In genomic region chr3:114057011-114057347, GRCh38 we compare ENCODE assay signal across 8 cellular contexts. TPM values are rescaled to one million over a fixed set of nuclear protein-coding genes. Genes with fewer than 3 reads are reported as not detected.
DNase-seq lines count a peak whose midpoint lies in the region; ATAC-seq, FAIRE-seq and TF ChIP-seq lines count a peak whose summit lies in the region.

No MANE protein-coding gene starts in this region.

- H3K27ac ChIP-seq in astrocyte (ENCODE audit: low read depth, low read length) (peak overlapping the region; percentile 80), mesenchymal stem cell (ENCODE audit: low read length, poor library complexity, severe bottlenecking) (peak overlapping the region; percentile 42)

- H4K91ac ChIP-seq in mesenchymal stem cell (ENCODE audit: low read length) = no peak overlapping the region

- H3K4me1 ChIP-seq in astrocyte (ENCODE audit: insufficient read depth, low read length) (peaks cover 13% of the 10 kb centered on the region), mesenchymal stem cell (ENCODE audit: control insufficient read depth, insufficient read depth, low read depth, low read length) (peaks cover 3% of the 10 kb centered on the region)

- peaks cover 29% of the 10 kb centered on the region for H3K4me1 Mint-ChIP-seq in T-helper 2 cell treated with Interferon-gamma antibody and Interleukin-4, amounts not matched to agents 5 μg/mL and 100 μg/mL, for 36 hours (ENCODE audit: low read depth)
- peaks cover 6% of the 10 kb centered on the region for H3K4me1 Mint-ChIP-seq in astrocyte (ENCODE audit: low read depth, unreplicated experiment)

- H4K20me1 ChIP-seq in astrocyte (ENCODE audit: insufficient read depth, low read length) = peaks cover 7% of the 10 kb centered on the region

- H3K27me3 Mint-ChIP-seq in T-helper 2 cell treated with Interferon-gamma antibody and Interleukin-4, amounts not matched to agents 5 μg/mL and 100 μg/mL, for 36 hours (ENCODE audit: low read depth) = no peaks in the 10 kb centered on the region
- H3K27me3 Mint-ChIP-seq in astrocyte (ENCODE audit: low read depth, unreplicated experiment) = no peaks in the 10 kb centered on the region

- peaks cover 5% of the 10 kb centered on the region for H3K36me3 Mint-ChIP-seq in T-helper 2 cell treated with Interferon-gamma antibody and Interleukin-4, amounts not matched to agents 5 μg/mL and 100 μg/mL, for 36 hours (ENCODE audit: low read depth)
- H3K36me3 Mint-ChIP-seq in astrocyte (ENCODE audit: low read depth, unreplicated experiment) = no peaks in the 10 kb centered on the region

- H3K79me1 ChIP-seq in mesenchymal stem cell (replicated peaks; ENCODE audit: low read length, poor library complexity, severe bottlenecking) = peaks cover 25% of the 10 kb centered on the region

- peak; percentile 8 for DNase-seq in T-helper 2 cell treated with Interferon-gamma antibody and Interleukin-4, amounts not matched to agents 5 μg/mL and 100 μg/mL, for 36 hours (ENCODE audit: low spot score)
- DNase-seq in T-helper 2 cell = no peak
- DNase-seq in astrocyte (ENCODE audit: low read depth) = no peak
- DNase-seq in mesenchymal stem cell = no peak
- DNase-seq in NCI-H1105 treated with DMSO at 0.1 percent for 48 hours (lab: John Stamatoyannopoulos, UW) = no peak
- no peak for DNase-seq in COLO668 (lab: John Stamatoyannopoulos, UW; ENCODE audit: unreplicated experiment)
- no peak for DNase-seq in effector CD8-positive, alpha-beta T cell (lab: John Stamatoyannopoulos, UW)

- peak overlapping the region; percentile 6 to 70 for H3K18ac ChIP-seq in mesenchymal stem cell (ENCODE audit: low read depth in 1 of 2, low read length in 2 of 2)

- no peak for FAIRE-seq in astrocyte (lab: Jason Lieb, UNC)

- no peak overlapping the region for H2BK5ac ChIP-seq in mesenchymal stem cell (ENCODE audit: low read depth, low read length, poor library complexity, severe bottlenecking)

- no peak overlapping the region for H2BK15ac ChIP-seq in mesenchymal stem cell (ENCODE audit: low read depth, poor library complexity, severe bottlenecking)

- H3K27me3 ChIP-seq in astrocyte (ENCODE audit: insufficient read depth, low read length) (no peaks in the 10 kb centered on the region), mesenchymal stem cell (ENCODE audit: control insufficient read depth in 1 of 2, insufficient read depth in 1 of 2, low read length in 2 of 2) (no peaks in the 10 kb centered on the region)

- ATAC-seq in HG03196 (IDR thresholded peaks at IDR 0.05; ENCODE audit: unreplicated experiment) = peak; percentile 16

- no peak overlapping the region for H3K23ac ChIP-seq in mesenchymal stem cell (ENCODE audit: low read length in 2 of 2)

- no peak overlapping the region for H2BK120ac ChIP-seq in mesenchymal stem cell (ENCODE audit: low read depth, low read length)

- H3K4me3 Mint-ChIP-seq in T-helper 2 cell treated with Interferon-gamma antibody and Interleukin-4, amounts not matched to agents 5 μg/mL and 100 μg/mL, for 36 hours = peak overlapping the region; percentile 91
- H3K4me3 Mint-ChIP-seq in astrocyte (ENCODE audit: unreplicated experiment) = peak overlapping the region; percentile 97

- H3K4me2 ChIP-seq in astrocyte (ENCODE audit: low read length) (peak overlapping the region; percentile 90), mesenchymal stem cell (ENCODE audit: low read length, poor library complexity, severe bottlenecking) (peak overlapping the region; percentile 94)

- peak overlapping the region; percentile 75 to 76 for H3K4ac ChIP-seq in mesenchymal stem cell (ENCODE audit: low read depth in 1 of 2, low read length in 2 of 2)

- H2AK5ac ChIP-seq in mesenchymal stem cell (ENCODE audit: low read length, severe bottlenecking) = no peak overlapping the region

- H3K9ac ChIP-seq in astrocyte (ENCODE audit: low read length) = peak overlapping the region; percentile 86
- peak overlapping the region; percentile 95 for H3K9ac ChIP-seq in mesenchymal stem cell (ENCODE audit: low read length)

- H3K79me2 ChIP-seq in astrocyte (ENCODE audit: insufficient read depth, low read length) = peaks cover 54% of the 10 kb centered on the region

- no peaks in the 10 kb centered on the region for H3K9me3 Mint-ChIP-seq in T-helper 2 cell treated with Interferon-gamma antibody and Interleukin-4, amounts not matched to agents 5 μg/mL and 100 μg/mL, for 36 hours
- H3K9me3 Mint-ChIP-seq in astrocyte (ENCODE audit: unreplicated experiment) = no peaks in the 10 kb centered on the region

- peak overlapping the region; percentile 94 for H3K27ac Mint-ChIP-seq in T-helper 2 cell treated with Interferon-gamma antibody and Interleukin-4, amounts not matched to agents 5 μg/mL and 100 μg/mL, for 36 hours
- H3K27ac Mint-ChIP-seq in astrocyte (ENCODE audit: unreplicated experiment) = peak overlapping the region; percentile 85

- peak overlapping the region; percentile 97 for H3K4me3 ChIP-seq in astrocyte (ENCODE audit: insufficient read depth, low read depth, low read length)
- peak overlapping the region; percentile 94 to 97 for H3K4me3 ChIP-seq in mesenchymal stem cell (ENCODE audit: insufficient read depth in 1 of 2, low read depth in 1 of 2, low read length in 2 of 2)

- under 1% methylated on average over 8 of the region's 8 CpGs for WGBS in mesenchymal stem cell

- peak overlapping the region; percentile 29 for H4K8ac ChIP-seq in mesenchymal stem cell (ENCODE audit: low read length)

- H3K36me3 ChIP-seq in astrocyte (ENCODE audit: insufficient read depth, low read length) = no peaks in the 10 kb centered on the region
- peaks cover 2 to 10% of the 10 kb centered on the region in 2 experiments for H3K36me3 ChIP-seq in mesenchymal stem cell (ENCODE audit: control insufficient read depth in 1 of 2, insufficient read depth in 2 of 2, low read depth in 1 of 2, low read length in 2 of 2)

- H2AFZ ChIP-seq in astrocyte (ENCODE audit: low read depth, low read length) (peak overlapping the region; percentile 96), mesenchymal stem cell (ENCODE audit: low read depth, low read length) (peak overlapping the region; percentile 90)

- TF ChIP-seq CTCF in astrocyte (IDR thresholded peaks at IDR 0.05; ENCODE audit: insufficient read depth, low read depth, low read length) = no peak

- H2BK12ac ChIP-seq in mesenchymal stem cell (ENCODE audit: low read length in 2 of 2) = peak overlapping the region in 1 of 2 experiments; percentile 88

- H3K14ac ChIP-seq in mesenchymal stem cell (ENCODE audit: low read length in 2 of 2) = no peak overlapping the region

- H3K9me3 ChIP-seq in astrocyte (ENCODE audit: insufficient read depth, low read depth, low read length) = no peaks in the 10 kb centered on the region
- H3K9me3 ChIP-seq in mesenchymal stem cell (ENCODE audit: control insufficient read depth, low read length) = no peaks in the 10 kb centered on the region

RNA-seq across cellular contexts. Expression of gene QTRT2, which starts 0.4 kb away (rescaled TPM):
- 17.2 and 22.7 TPM in 2 replicates for total RNA-seq in astrocyte
- polyA plus RNA-seq in mesenchymal stem cell (2013, experiment 1 of 2) = 6.3 TPM
- polyA plus RNA-seq in mesenchymal stem cell (2013, experiment 2 of 2) = 7.3 TPM

RNA-seq across cellular contexts. Expression of gene CCDC191, which starts 0.7 kb away (rescaled TPM):
- total RNA-seq in astrocyte = 2.5 and 3.1 TPM in 2 replicates
- 1.5 TPM for polyA plus RNA-seq in mesenchymal stem cell (2013, experiment 1 of 2)
- polyA plus RNA-seq in mesenchymal stem cell (2013, experiment 2 of 2) = 1.5 TPM
